Comparison of ENCODE assay signal across 21 cellular contexts in the genomic region with DNA sequence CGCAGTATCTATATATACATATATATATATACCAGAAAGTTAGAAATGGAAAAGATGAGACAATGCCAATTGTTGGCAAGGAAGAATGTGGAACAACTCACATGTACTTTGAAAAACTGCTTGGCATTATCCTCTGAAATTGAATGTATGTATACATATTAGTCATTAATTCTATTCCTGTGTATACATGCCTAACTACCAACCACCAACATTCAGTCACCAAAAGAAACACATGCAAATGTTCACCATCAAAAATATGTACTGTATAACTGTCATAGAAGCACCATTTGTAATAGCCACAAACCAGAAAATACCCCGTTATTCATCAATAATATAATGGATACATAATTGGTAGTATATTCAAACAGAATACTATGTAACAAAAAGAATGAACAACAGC.
DNase-seq lines count a peak whose midpoint lies in the region; FAIRE-seq and TF ChIP-seq lines count a peak whose summit lies in the region.
"Had no signal": no experiment of that assay in that cellular context is flagged by ENCODE, and none has a peak within 500 bp of the region (broad histone marks: within the 10 kb centered on the region; RNA-seq: fewer than 3 reads in every experiment).

No MANE protein-coding gene starts in this region.

- H3K27me3 Mint-ChIP-seq in MCF 10A (ENCODE audit: insufficient read depth, unreplicated experiment), result no peaks in the 10 kb centered on the region
- H3K27me3 Mint-ChIP-seq: CD4-positive, alpha-beta memory T cell; CD4-positive, CD25-positive, alpha-beta regulatory T cell; CD8-positive, alpha-beta memory T cell had no signal

- in situ Hi-C loops in mammary epithelial cell (cut with MboI; ENCODE audit: low sequenced_read_pairs in 2 of 2), result no loop called here
- in situ Hi-C loops in ACHN (cut with HindIII; ENCODE audit: low pct_ligation_motif_present, low pct_unique_long_range_greater_than_20kb, low sequenced_read_pairs), result no loop called here

- H3K27ac ChIP-seq in mammary epithelial cell (ENCODE audit: insufficient read depth, low read depth, low read length), result no peak overlapping the region
- no peak overlapping the region for H3K27ac ChIP-seq in epithelial cell of prostate
- H3K27ac ChIP-seq in parathyroid adenoma, result no peak overlapping the region
- H3K27ac ChIP-seq: 22Rv1, A549, BLaER1 had no signal

- H4K20me1 ChIP-seq in mammary epithelial cell (ENCODE audit: insufficient read depth, low read length), result no peaks in the 10 kb centered on the region
- H4K20me1 ChIP-seq: BLaER1 had no signal

- H3K4me3 Mint-ChIP-seq in MCF 10A (ENCODE audit: unreplicated experiment), result no peak overlapping the region
- H3K4me3 Mint-ChIP-seq: CD14-positive monocyte; CD4-positive, alpha-beta memory T cell; CD4-positive, CD25-positive, alpha-beta regulatory T cell; CD8-positive, alpha-beta memory T cell had no signal

- DNase-seq in mammary epithelial cell, result peak; percentile 21
- DNase-seq in MCF 10A (ENCODE audit: unreplicated experiment), result no peak
- peak; percentile 37 for DNase-seq in epithelial cell of prostate (ENCODE audit: low read depth, low spot score)
- DNase-seq in ACHN, result no peak
- no peak for DNase-seq in D721Med (ENCODE audit: insufficient read length, low spot score)
- DNase-seq: BE2C; C1 segment of cervical spinal cord; CD4-positive, alpha-beta memory T cell; CD4-positive, CD25-positive, alpha-beta regulatory T cell; CD8-positive, alpha-beta memory T cell; COR-L47; DMS79 treated with DMSO at 0.1 percent for 48 hours; GF-D8 had no signal

- H3K79me2 ChIP-seq in mammary epithelial cell (ENCODE audit: insufficient read depth, low read length), result no peaks in the 10 kb centered on the region
- H3K79me2 ChIP-seq in parathyroid adenoma, result no peaks in the 10 kb centered on the region

- CTCF ChIA-PET in mammary epithelial cell (lab: Charles Lee; ENCODE audit: low non-redundant PET), result no interaction called here
- CTCF ChIA-PET in MCF 10A (lab: Yijun Ruan, JAX), result interaction anchor here (0.6 kb wide), 1 partner anchor 29 kb away, joined by 3 read pairs; no protein-coding TSS in a partner anchor

- no peak for FAIRE-seq in D721Med (lab: Jason Lieb, UNC)
- FAIRE-seq: A549, G401.6, GM12891, GM19239 had no signal

- 15% methylated on average over 2 of the region's 2 CpGs for WGBS in mammary epithelial cell (ENCODE audit: low coverage, missing lambda C conversion rate)

- H3K36me3 Mint-ChIP-seq in MCF 10A (ENCODE audit: insufficient read depth, unreplicated experiment), result no peaks in the 10 kb centered on the region
- H3K36me3 Mint-ChIP-seq: CD14-positive monocyte; CD4-positive, alpha-beta memory T cell; CD4-positive, CD25-positive, alpha-beta regulatory T cell; CD8-positive, alpha-beta memory T cell had no signal

- POLR2A ChIA-PET in MCF 10A (lab: Yijun Ruan, JAX), result no interaction called here

- H3K4me2 ChIP-seq in mammary epithelial cell (ENCODE audit: insufficient read depth, low read depth, low read length) (no peak overlapping the region), parathyroid adenoma (ENCODE audit: low read length) (no peak overlapping the region)
- H3K4me2 ChIP-seq: A549, BLaER1 had no signal

- BruUV-seq in mammary epithelial cell (replicated peaks; lab: Mats Ljungman, UMichigan), result no TSS peak
- BruUV-seq in MCF 10A (replicated peaks; lab: Mats Ljungman, UMichigan), result no TSS peak

- intact Hi-C loops in mammary epithelial cell (cut with micrococcal nuclease) (no loop called here), MCF 10A (cut with micrococcal nuclease) (no loop called here)

- H3K36me3 ChIP-seq in mammary epithelial cell (ENCODE audit: insufficient read depth, low read length) (no peaks in the 10 kb centered on the region), parathyroid adenoma (ENCODE audit: control insufficient read depth, insufficient read depth, low read length) (no peaks in the 10 kb centered on the region)
- H3K36me3 ChIP-seq: BE2C, BLaER1 had no signal

- TF ChIP-seq CTCF in mammary epithelial cell (conservative IDR thresholded peaks at IDR 0.05 in 1 of 2, IDR thresholded peaks at IDR 0.05 in 1 of 2; ENCODE audit: extremely low read depth in 1 of 2, insufficient read depth in 1 of 2, low read depth in 1 of 2, low read length in 2 of 2) (no peak), MCF 10A (IDR thresholded peaks at IDR 0.05; ENCODE audit: unreplicated experiment) (no peak), parathyroid adenoma (IDR thresholded peaks at IDR 0.05) (no peak), D721Med (IDR thresholded peaks at IDR 0.05; ENCODE audit: insufficient read depth, missing control alignments) (no peak)

- H3K4me1 ChIP-seq in mammary epithelial cell (ENCODE audit: insufficient read depth, low read length), result peaks cover 4% of the 10 kb centered on the region
- H3K4me1 ChIP-seq in parathyroid adenoma, result no peaks in the 10 kb centered on the region
- H3K4me1 ChIP-seq: A549, BLaER1 had no signal

- H2AFZ ChIP-seq in mammary epithelial cell (ENCODE audit: low read depth, low read length) (no peak overlapping the region), parathyroid adenoma (no peak overlapping the region)

- no peak overlapping the region for H3K27ac Mint-ChIP-seq in MCF 10A (ENCODE audit: low read depth, unreplicated experiment)
- H3K27ac Mint-ChIP-seq: CD14-positive monocyte; CD4-positive, alpha-beta memory T cell; CD4-positive, CD25-positive, alpha-beta regulatory T cell; CD8-positive, alpha-beta memory T cell had no signal

- dilution Hi-C loops in mammary epithelial cell (cut with HindIII; ENCODE audit: low sequenced_read_pairs), result no loop called here

- peaks cover 11% of the 10 kb centered on the region for H3K9me3 Mint-ChIP-seq in MCF 10A (ENCODE audit: unreplicated experiment)

- H3K27me3 ChIP-seq in mammary epithelial cell (ENCODE audit: insufficient read depth, low read length) (no peaks in the 10 kb centered on the region), parathyroid adenoma (ENCODE audit: control insufficient read depth, insufficient read depth, low read length) (no peaks in the 10 kb centered on the region)
- H3K27me3 ChIP-seq: BE2C, BLaER1 had no signal

- no peaks in the 10 kb centered on the region for H3K4me1 Mint-ChIP-seq in MCF 10A (ENCODE audit: insufficient read depth, unreplicated experiment)
- H3K4me1 Mint-ChIP-seq: CD14-positive monocyte; CD4-positive, alpha-beta memory T cell; CD4-positive, CD25-positive, alpha-beta regulatory T cell; CD8-positive, alpha-beta memory T cell had no signal

- H3K4me3 ChIP-seq in mammary epithelial cell (replicated peaks in 1 of 3; ENCODE audit: insufficient read depth in 1 of 3, low read depth in 2 of 3, low read length in 3 of 3), result no peak overlapping the region
- no peak overlapping the region for H3K4me3 ChIP-seq in parathyroid adenoma (ENCODE audit: low read depth, low read length)
- H3K4me3 ChIP-seq: A549, BLaER1 had no signal

- no peaks in the 10 kb centered on the region for H3K9me3 ChIP-seq in mammary epithelial cell (replicated peaks; ENCODE audit: insufficient read depth, low read length)
- no peaks in the 10 kb centered on the region for H3K9me3 ChIP-seq in parathyroid adenoma (ENCODE audit: control insufficient read depth, low read length)
- H3K9me3 ChIP-seq: A549, BE2C, BLaER1 had no signal

- H3K9ac ChIP-seq in mammary epithelial cell (ENCODE audit: insufficient read depth, low read length) (no peak overlapping the region), parathyroid adenoma (peak overlapping the region; percentile 28)
- H3K9ac ChIP-seq: BLaER1 had no signal

Comparison
In these comparisons a context has a peak if more than half of its experiments do, and no peak if none do; other contexts are left out.
1. DNase-seq: peak in mammary epithelial cell (single experiment) and epithelial cell of prostate (single experiment); none in MCF 10A (single experiment), ACHN (single experiment) and D721Med (single experiment).